In genomic region chr11:74138021-74138420, GRCh38 we compare ENCODE assay signal across 14 cellular contexts. TPM values are rescaled to one million over a fixed set of nuclear protein-coding genes. Genes with fewer than 3 reads are reported as not detected.
A peak's percentile ranks its signal among the peaks of the same experiment; 100 is the strongest.
DNase-seq lines count a peak whose midpoint lies in the region; ATAC-seq and TF ChIP-seq lines count a peak whose summit lies in the region.
"Had no signal": no experiment of that assay in that cellular context is flagged by ENCODE, and none has a peak within 500 bp of the region (broad histone marks: within the 10 kb centered on the region; RNA-seq: fewer than 3 reads in every experiment).

No MANE protein-coding gene starts in this region.

- no peak for TF ChIP-seq EP300 in transverse colon (IDR thresholded peaks at IDR 0.05; ENCODE audit: low read depth)

- no peak for ATAC-seq in GM21576 (IDR thresholded peaks at IDR 0.05; ENCODE audit: unreplicated experiment)

- intact Hi-C loops in transverse colon (cut with DNase I; ENCODE audit: low total_unique reads), result no loop called here

- H3K4me3 ChIP-seq in brain microvascular endothelial cell (ENCODE audit: low read depth, low read length) (no peak overlapping the region), transverse colon (no peak overlapping the region)
- H3K4me3 ChIP-seq: body of pancreas, mucosa of descending colon had no signal

- no peaks in the 10 kb centered on the region for H3K9me3 ChIP-seq in transverse colon
- H3K9me3 ChIP-seq: body of pancreas, mucosa of descending colon had no signal

- H3K36me3 ChIP-seq in brain microvascular endothelial cell (replicated peaks) (no peaks in the 10 kb centered on the region), transverse colon (peaks cover 0 to 8% (median under 1%) of the 10 kb centered on the region in 4 donors)

- peak overlapping the region; percentile 81 for H3K27ac ChIP-seq in brain microvascular endothelial cell
- peak overlapping the region; percentile 43 to 70 (median 64) for H3K27ac ChIP-seq in transverse colon

- in situ Hi-C loops in brain microvascular endothelial cell (cut with HindIII; ENCODE audit: low pct_ligation_motif_present, low sequenced_read_pairs) (no loop called here), transverse colon (cut with MboI; ENCODE audit: low pct_ligation_motif_present in 1 of 4, low pct_unique_long_range_greater_than_20kb in 1 of 4, low sequenced_read_pairs in 3 of 4) (no loop called here)

- WGBS in transverse colon (ENCODE audit: low coverage in 1 of 2), 2 donors, result 67 to 76% methylated on average over 2 of the region's 2 CpGs

- DNase-seq in NCI-H2029 (lab: John Stamatoyannopoulos, UW), result peak; percentile 53
- DNase-seq in NCI-H2029 treated with DMSO at 0.1 percent for 48 hours (lab: John Stamatoyannopoulos, UW), result no peak
- DNase-seq in brain microvascular endothelial cell, result no peak
- DNase-seq in kidney tubule cell (ENCODE audit: low spot score), result peak; percentile 13
- DNase-seq in transverse colon, result no peak
- DNase-seq in nucleus accumbens (lab: John Stamatoyannopoulos, UW), result no peak
- DNase-seq in retina, result no peak
- DNase-seq: GDM1; stimulated activated CD4-positive, alpha-beta T cell treated with anti-CD3 and anti-CD28 coated beads, Interleukin-15, amount 100 ng/mL, for 24 hours; stimulated activated naive CD4-positive, alpha-beta T cell treated with Interleukin-2 at 50 U/mL for 16 hours; T-helper 2 cell had no signal

- H3K27me3 ChIP-seq in brain microvascular endothelial cell (replicated peaks) (no peaks in the 10 kb centered on the region), transverse colon (no peaks in the 10 kb centered on the region)
- H3K27me3 ChIP-seq: body of pancreas had no signal

- no peak for TF ChIP-seq POLR2A in transverse colon (IDR thresholded peaks at IDR 0.05)

- peaks cover 7 to 31% (median 23%) of the 10 kb centered on the region in 4 donors for H3K4me1 ChIP-seq in transverse colon

- no peak for TF ChIP-seq CTCF in brain microvascular endothelial cell (IDR thresholded peaks at IDR 0.05; ENCODE audit: low read depth, low read length, missing control alignments)
- TF ChIP-seq CTCF in transverse colon (IDR thresholded peaks at IDR 0.05), result no peak

RNA-seq across cellular contexts. Expression of gene C2CD3, which starts 32.8 kb away (rescaled TPM):
- 10 to 100 TPM; 22.2 to 52.5 (median 37.4) TPM for total RNA-seq in transverse colon

RNA-seq across cellular contexts. Expression of gene PPME1, which starts 33.1 kb away (rescaled TPM):
- total RNA-seq in transverse colon, result 10 to 100 TPM; 21.3 to 33.7 (median 22.4) TPM

Comparison
In these comparisons a context has a peak if more than half of its experiments do, and no peak if none do; other contexts are left out.
1. DNase-seq: peak in NCI-H2029 (single experiment) and kidney tubule cell (single experiment); none in NCI-H2029 treated with DMSO at 0.1 percent for 48 hours (single experiment), brain microvascular endothelial cell (single experiment), transverse colon (single experiment), nucleus accumbens (0 of 56) and retina (single experiment).